In genomic region chr14:34970665-34971064, GRCh38 we compare ENCODE assay signal across 7 cellular contexts.
"Had no signal": no experiment of that assay in that cellular context is flagged by ENCODE, and none has a peak within 500 bp of the region (broad histone marks: within the 10 kb centered on the region; RNA-seq: fewer than 3 reads in every experiment).

No MANE protein-coding gene starts in this region.

- H3K9ac ChIP-seq: KMS-11 had no signal

- FAIRE-seq: HTR-8/SVneo had no signal

- DNase-seq: Karpas-422, Kasumi-1, KBM-7, KG1 had no signal

- H3K27ac ChIP-seq: HL-60, KMS-11 had no signal

- H3K4me2 ChIP-seq: KMS-11 had no signal
